8 cellular contexts compared by ENCODE assay signal in genomic region chr5:171498166-171498565, GRCh38.
"Had no signal": no experiment of that assay in that cellular context is flagged by ENCODE, and none has a peak within 500 bp of the region (broad histone marks: within the 10 kb centered on the region; RNA-seq: fewer than 3 reads in every experiment).

No MANE protein-coding gene starts in this region.

- H2AFZ ChIP-seq: GM23338 had no signal

- H3K9me3 ChIP-seq: HAP-1 had no signal

- H3K9me3 Mint-ChIP-seq: GM23338, HFFc6 had no signal

- H3K4me3 Mint-ChIP-seq: GM23338, HFFc6 had no signal

- H3K36me3 ChIP-seq: HAP-1 had no signal

- H3K27ac Mint-ChIP-seq: GM23338, HFFc6 had no signal

- ATAC-seq: GM23338, HCT116, K562 had no signal

- H3K4me2 ChIP-seq: GM23338 had no signal

- DNase-seq: H7, HFFc6, IMR-90 had no signal

- H3K4me3 ChIP-seq: GM23338, HAP-1, K562 had no signal

- FAIRE-seq: HTR-8/SVneo, K562 had no signal
